Comparison of ENCODE assay signal across 8 cellular contexts in genomic region chr12:48716493-48717251, GRCh38. TPM values are rescaled to one million over a fixed set of nuclear protein-coding genes. Genes with fewer than 3 reads are reported as not detected.
DNase-seq lines count a peak whose midpoint lies in the region; ATAC-seq and TF ChIP-seq lines count a peak whose summit lies in the region.

TSS of gene CCNT1 (minus strand) at chr12:48716707. CDS start at chr12:48716675, 32 bp downstream.

- POLR2A ChIA-PET in GM10248 (lab: Yijun Ruan, JAX) (no interaction called here), SK-N-SH (lab: Yijun Ruan, JAX) (no interaction called here)

- peaks cover 21% of the 10 kb centered on the region for H3F3A ChIP-seq in SK-N-SH (replicated peaks; ENCODE audit: insufficient read depth)

- TF ChIP-seq CTCF in GM10248 (IDR thresholded peaks at IDR 0.05; ENCODE audit: control extremely low read depth, extremely low read depth, low read depth, missing control alignments) (no peak), SK-N-SH (IDR thresholded peaks at IDR 0.05) (peak; percentile 35; the same call in 1 of the 2 replicates), gastroesophageal sphincter (IDR thresholded peaks at IDR 0.05) (peak in 3 of 4 experiments; percentile 36 to 61 (median 60))

- H3K4me1 ChIP-seq in SK-N-SH (ENCODE audit: control insufficient read depth in 1 of 2, insufficient read depth in 2 of 2, low read depth in 1 of 2, low read length in 1 of 2) (peaks cover 5 to 6% of the 10 kb centered on the region in 2 experiments; a peak in 2 of 4 replicates), gastroesophageal sphincter (peaks cover 0 to 50% (median 10%) of the 10 kb centered on the region in 3 donors)

- ATAC-seq in HG02588 (IDR thresholded peaks at IDR 0.05; ENCODE audit: unreplicated experiment) (peak; percentile 96), gastroesophageal sphincter (peak; percentile 97)

- no peaks in the 10 kb centered on the region for H3K9me3 ChIP-seq in SK-N-SH
- H3K9me3 ChIP-seq in gastroesophageal sphincter, result peaks cover 0 to 17% (median 0%) of the 10 kb centered on the region in 3 donors

- TF ChIP-seq EP300 in SK-N-SH (IDR thresholded peaks at IDR 0.05; ENCODE audit: borderline replicate concordance in 1 of 2, low read depth in 1 of 2, low read length in 1 of 2) (no peak; a peak in 1 of 4 replicates), gastroesophageal sphincter (IDR thresholded peaks at IDR 0.05) (no peak)

- peak within 1 kb of the TSS; percentile 97 for H2AFZ ChIP-seq in SK-N-SH (ENCODE audit: low read depth)

- TF ChIP-seq POLR2A in gastroesophageal sphincter (IDR thresholded peaks at IDR 0.05), result peak; percentile 58 to 68

- H3K79me2 ChIP-seq in SK-N-SH (ENCODE audit: insufficient read depth), result peaks cover 53% of the 10 kb centered on the region

- H3K9me2 ChIP-seq in SK-N-SH, result no peaks in the 10 kb centered on the region

- DNase-seq in GM10248 (ENCODE audit: extremely low spot score), result peak; percentile 99
- peak; percentile 99 for DNase-seq in NCI-H1048 (lab: John Stamatoyannopoulos, UW)
- DNase-seq in SK-N-SH, result peak; percentile 96
- DNase-seq in activated naive CD4-positive, alpha-beta T cell treated with anti-CD3 and anti-CD28 coated beads, Interleukin-2, amount 50 U/mL, for 16 hours, result peak; percentile 99
- DNase-seq in non-pigmented ciliary epithelial cell (ENCODE audit: low read depth), result peak; percentile 100
- DNase-seq in superior temporal gyrus (ENCODE audit: extremely low spot score), result peak; percentile 99

- H4K20me1 ChIP-seq in SK-N-SH (ENCODE audit: insufficient read depth), result peaks cover 25% of the 10 kb centered on the region

- H3K4me2 ChIP-seq in SK-N-SH, result peak within 1 kb of the TSS; percentile 77

- H3K27ac ChIP-seq in SK-N-SH (ENCODE audit: low read depth in 2 of 2, low read length in 1 of 2) (peak within 1 kb of the TSS; percentile 93), gastroesophageal sphincter (peak within 1 kb of the TSS; percentile 80 to 97 (median 92))

- CTCF ChIA-PET in GM10248 (lab: Yijun Ruan, JAX) (interaction anchor here (1.1 to 1.3 kb wide), 3 partner anchors 14 to 98 kb away, joined by 4 to 6 read pairs (median 5); no protein-coding TSS in a partner anchor), SK-N-SH (lab: Yijun Ruan, JAX) (interaction anchor here (1.2 to 3.0 kb wide), 4 partner anchors 34 to 98 kb away, joined by 4 to 12 read pairs (median 4); no protein-coding TSS in a partner anchor)

- peak within 1 kb of the TSS; percentile 91 for H3K9ac ChIP-seq in SK-N-SH

- TF ChIP-seq RAD21 in SK-N-SH (IDR thresholded peaks at IDR 0.05; ENCODE audit: low read length), result no peak

- H3K4me3 ChIP-seq in SK-N-SH (ENCODE audit: low read depth in 2 of 2, low read length in 1 of 2) (peak within 1 kb of the TSS; percentile 76 to 80), gastroesophageal sphincter (peak within 1 kb of the TSS; percentile 67 to 69)

- WGBS in SK-N-SH (ENCODE audit: low lambda C conversion rate), result under 1% methylated on average over 48 of the region's 61 CpGs
- 0% methylated on average over 9 to 13 of the region's 61 CpGs for WGBS in gastroesophageal sphincter (ENCODE audit: low coverage in 1 of 2), 2 donors

- peaks cover 15 to 32% of the 10 kb centered on the region in 2 experiments for H3K36me3 ChIP-seq in SK-N-SH (replicated peaks in 1 of 2; ENCODE audit: control insufficient read depth in 1 of 2, insufficient read depth in 2 of 2, low read length in 1 of 2)
- peaks cover 0 to 31% of the 10 kb centered on the region in 2 donors for H3K36me3 ChIP-seq in gastroesophageal sphincter

- no peaks in the 10 kb centered on the region for H3K27me3 ChIP-seq in SK-N-SH (ENCODE audit: insufficient read depth)
- H3K27me3 ChIP-seq in gastroesophageal sphincter, result no peaks in the 10 kb centered on the region

TF ChIP-seq in SK-N-SH, 30 proteins besides CTCF, POLR2A, EP300 and RAD21 (continues in another document):
- TF ChIP-seq GABPA (IDR thresholded peaks at IDR 0.05; ENCODE audit: low read depth) (peak; percentile 95), USF1 (IDR thresholded peaks at IDR 0.05; ENCODE audit: borderline replicate concordance, low read depth) (peak; percentile 99), IRF3 (IDR thresholded peaks at IDR 0.05; ENCODE audit: low read depth, low read length) (no peak), EZH2phosphoT487 (IDR thresholded peaks at IDR 0.05; ENCODE audit: borderline replicate concordance, low read depth) (no peak), YY1 (IDR thresholded peaks at IDR 0.05; ENCODE audit: low read depth) (no peak; the same call in 1 of the 2 replicates), PBX3 (IDR thresholded peaks at IDR 0.05) (no peak), FOSL2 (IDR thresholded peaks at IDR 0.05; ENCODE audit: borderline replicate concordance, low read depth) (no peak), TAF1 (IDR thresholded peaks at IDR 0.05; ENCODE audit: borderline replicate concordance, low read depth, low read length) (peak; percentile 45; the same call in 1 of the 2 replicates), RXRA (IDR thresholded peaks at IDR 0.05; ENCODE audit: borderline replicate concordance, low read depth) (no peak; the same call in 1 of the 2 replicates), MXI1 (IDR thresholded peaks at IDR 0.05; ENCODE audit: low read depth, low read length) (peak; percentile 83; the same call in 1 of the 2 replicates), NFIC (IDR thresholded peaks at IDR 0.05; ENCODE audit: borderline replicate concordance) (no peak), RCOR1 (IDR thresholded peaks at IDR 0.05; ENCODE audit: low read length) (peak; percentile 49; the same call in 1 of the 2 replicates), SMC3 (IDR thresholded peaks at IDR 0.05; ENCODE audit: low read depth, low read length) (no peak), GATA2 (CRISPR knock-in tag; IDR thresholded peaks at IDR 0.05) (no peak; the same call in 1 of the 2 replicates), TEAD4 (IDR thresholded peaks at IDR 0.05; ENCODE audit: borderline replicate concordance, insufficient read depth) (no peak), SIN3A (IDR thresholded peaks at IDR 0.05; ENCODE audit: borderline replicate concordance, low read depth, low read length) (peak; percentile 31; the same call in 1 of the 2 replicates), RFX5 (IDR thresholded peaks at IDR 0.05; ENCODE audit: low read length) (no peak)
- TF ChIP-seq, protein P1, sequence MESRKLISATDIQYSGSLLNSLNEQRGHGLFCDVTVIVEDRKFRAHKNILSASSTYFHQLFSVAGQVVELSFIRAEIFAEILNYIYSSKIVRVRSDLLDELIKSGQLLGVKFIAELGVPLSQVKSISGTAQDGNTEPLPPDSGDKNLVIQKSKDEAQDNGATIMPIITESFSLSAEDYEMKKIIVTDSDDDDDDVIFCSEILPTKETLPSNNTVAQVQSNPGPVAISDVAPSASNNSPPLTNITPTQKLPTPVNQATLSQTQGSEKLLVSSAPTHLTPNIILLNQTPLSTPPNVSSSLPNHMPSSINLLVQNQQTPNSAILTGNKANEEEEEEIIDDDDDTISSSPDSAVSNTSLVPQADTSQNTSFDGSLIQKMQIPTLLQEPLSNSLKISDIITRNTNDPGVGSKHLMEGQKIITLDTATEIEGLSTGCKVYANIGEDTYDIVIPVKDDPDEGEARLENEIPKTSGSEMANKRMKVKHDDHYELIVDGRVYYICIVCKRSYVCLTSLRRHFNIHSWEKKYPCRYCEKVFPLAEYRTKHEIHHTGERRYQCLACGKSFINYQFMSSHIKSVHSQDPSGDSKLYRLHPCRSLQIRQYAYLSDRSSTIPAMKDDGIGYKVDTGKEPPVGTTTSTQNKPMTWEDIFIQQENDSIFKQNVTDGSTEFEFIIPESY (IDR thresholded peaks at IDR 0.05; ENCODE audit: borderline replicate concordance, low read depth), result peak; percentile 97
- TF ChIP-seq, protein P2, sequence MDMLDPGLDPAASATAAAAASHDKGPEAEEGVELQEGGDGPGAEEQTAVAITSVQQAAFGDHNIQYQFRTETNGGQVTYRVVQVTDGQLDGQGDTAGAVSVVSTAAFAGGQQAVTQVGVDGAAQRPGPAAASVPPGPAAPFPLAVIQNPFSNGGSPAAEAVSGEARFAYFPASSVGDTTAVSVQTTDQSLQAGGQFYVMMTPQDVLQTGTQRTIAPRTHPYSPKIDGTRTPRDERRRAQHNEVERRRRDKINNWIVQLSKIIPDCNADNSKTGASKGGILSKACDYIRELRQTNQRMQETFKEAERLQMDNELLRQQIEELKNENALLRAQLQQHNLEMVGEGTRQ (IDR thresholded peaks at IDR 0.05; ENCODE audit: borderline replicate concordance, low read depth, low read length), result peak; percentile 92

RNA-seq across cellular contexts. Expression of gene CCNT1, which starts in this region (rescaled TPM):
- polyA plus RNA-seq in SK-N-SH (2012; rRNA removed), result 7.2 and 10.9 TPM in 2 replicates
- polyA plus RNA-seq in SK-N-SH (2012; cell fraction: cytosol; rRNA removed), result 7.0 and 7.7 TPM in 2 replicates
- polyA plus RNA-seq in SK-N-SH (2012; cell fraction: nucleus; rRNA removed), result 8.9 and 23.2 TPM in 2 replicates
- total RNA-seq in gastroesophageal sphincter, result 10 to 100 TPM; 17.9 to 40.3 (median 23.1) TPM

Comparison
In these comparisons a context has a peak if more than half of its experiments do, and no peak if none do; other contexts are left out.
1. Peak in every context shown above with its lines: DNase-seq, ATAC-seq, H3K4me3 ChIP-seq and H3K27ac ChIP-seq.